1 cellular context compared by ENCODE assay signal in the genomic region with DNA sequence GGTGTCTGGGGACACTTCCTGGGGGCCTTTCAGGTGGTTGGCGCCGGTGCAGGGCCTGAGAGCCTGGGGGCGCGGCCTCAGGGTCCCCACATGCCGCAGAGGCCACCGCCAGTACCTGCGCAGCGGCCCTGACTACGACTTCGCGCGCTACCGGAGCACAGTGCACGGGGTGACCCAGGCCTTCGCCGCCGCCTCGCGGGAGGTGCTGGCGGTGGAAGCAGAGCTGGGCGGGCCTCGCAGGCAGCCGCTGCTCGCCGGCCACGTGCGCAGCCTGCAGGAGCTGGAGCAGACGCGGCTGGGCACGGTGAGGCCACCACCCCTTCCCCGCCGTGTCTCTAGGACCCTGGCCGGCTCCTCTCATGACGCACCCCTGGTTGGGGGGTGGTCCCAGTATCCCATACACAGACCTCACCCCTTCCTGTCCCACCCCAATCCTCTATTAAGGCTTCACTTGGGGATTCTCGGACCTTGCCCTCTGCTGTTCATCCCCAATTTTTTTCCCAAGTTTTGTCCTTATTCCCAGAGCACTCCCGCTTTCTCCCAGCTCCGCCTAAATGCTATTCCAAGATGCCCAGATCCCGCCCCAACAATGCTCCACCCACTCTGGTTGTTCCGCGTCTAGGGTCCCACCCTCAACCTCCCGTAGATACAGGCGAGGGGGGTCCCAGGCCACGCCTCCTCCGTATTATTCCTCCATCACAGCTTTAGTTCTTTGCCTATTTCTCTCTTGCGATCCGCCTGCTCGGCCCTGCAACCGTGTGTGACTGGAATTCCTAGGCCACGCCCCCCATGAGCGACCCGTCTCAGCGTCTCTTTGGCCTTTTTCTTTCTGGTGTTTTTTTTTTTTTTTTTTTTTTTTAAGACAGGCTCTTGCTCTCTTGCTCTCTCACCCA.
TF ChIP-seq lines count a peak whose summit lies in the region.

No MANE protein-coding gene starts in this region.

TF ChIP-seq in HepG2, 621 proteins besides CTCF, POLR2A, EP300 and RAD21 (continued from another document and continues in another):
- TF ChIP-seq JUND (CRISPR knock-in tag; IDR thresholded peaks at IDR 0.05): peak; percentile 71; the same call in 1 of the 2 replicates
- TF ChIP-seq MZF1 (CRISPR knock-in tag; IDR thresholded peaks at IDR 0.05; ENCODE audit: borderline replicate concordance): no peak
- TF ChIP-seq, protein P1, sequence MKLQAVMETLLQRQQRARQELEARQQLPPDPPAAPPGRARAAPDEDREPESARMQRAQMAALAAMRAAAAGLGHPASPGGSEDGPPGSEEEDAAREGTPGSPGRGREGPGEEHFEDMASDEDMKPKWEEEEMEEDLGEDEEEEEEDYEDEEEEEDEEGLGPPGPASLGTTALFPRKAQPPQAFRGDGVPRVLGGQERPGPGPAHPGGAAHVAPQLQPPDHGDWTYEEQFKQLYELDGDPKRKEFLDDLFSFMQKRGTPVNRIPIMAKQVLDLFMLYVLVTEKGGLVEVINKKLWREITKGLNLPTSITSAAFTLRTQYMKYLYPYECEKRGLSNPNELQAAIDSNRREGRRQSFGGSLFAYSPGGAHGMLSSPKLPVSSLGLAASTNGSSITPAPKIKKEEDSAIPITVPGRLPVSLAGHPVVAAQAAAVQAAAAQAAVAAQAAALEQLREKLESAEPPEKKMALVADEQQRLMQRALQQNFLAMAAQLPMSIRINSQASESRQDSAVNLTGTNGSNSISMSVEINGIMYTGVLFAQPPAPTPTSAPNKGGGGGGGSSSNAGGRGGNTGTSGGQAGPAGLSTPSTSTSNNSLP (IDR thresholded peaks at IDR 0.05; ENCODE audit: low read depth, low read length): no peak
- TF ChIP-seq, protein P2, sequence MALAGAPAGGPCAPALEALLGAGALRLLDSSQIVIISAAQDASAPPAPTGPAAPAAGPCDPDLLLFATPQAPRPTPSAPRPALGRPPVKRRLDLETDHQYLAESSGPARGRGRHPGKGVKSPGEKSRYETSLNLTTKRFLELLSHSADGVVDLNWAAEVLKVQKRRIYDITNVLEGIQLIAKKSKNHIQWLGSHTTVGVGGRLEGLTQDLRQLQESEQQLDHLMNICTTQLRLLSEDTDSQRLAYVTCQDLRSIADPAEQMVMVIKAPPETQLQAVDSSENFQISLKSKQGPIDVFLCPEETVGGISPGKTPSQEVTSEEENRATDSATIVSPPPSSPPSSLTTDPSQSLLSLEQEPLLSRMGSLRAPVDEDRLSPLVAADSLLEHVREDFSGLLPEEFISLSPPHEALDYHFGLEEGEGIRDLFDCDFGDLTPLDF (CRISPR knock-in tag; IDR thresholded peaks at IDR 0.05): peak; percentile 83
- no peak for TF ChIP-seq PPARG (CRISPR knock-in tag; conservative IDR thresholded peaks at IDR 0.05)
- TF ChIP-seq CHD2 (IDR thresholded peaks at IDR 0.05; ENCODE audit: low read depth, low read length): peak; percentile 78
- no peak for TF ChIP-seq HMG20A (CRISPR knock-in tag; IDR thresholded peaks at IDR 0.05; ENCODE audit: borderline replicate concordance)
- 0 out of 2 replicates have a peak, but pooled peaks have one; percentile 94 for TF ChIP-seq ZNF674 (CRISPR knock-in tag; IDR thresholded peaks at IDR 0.05; ENCODE audit: low read depth)
- TF ChIP-seq KLF15 (CRISPR knock-in tag; IDR thresholded peaks at IDR 0.05; ENCODE audit: borderline replicate concordance): peak; percentile 45; the same call in 1 of the 2 replicates
- no peak for TF ChIP-seq GPN1 (CRISPR knock-in tag; IDR thresholded peaks at IDR 0.05; ENCODE audit: borderline replicate concordance)
- peak; percentile 88; the same call in 1 of the 2 replicates for TF ChIP-seq RFXAP (CRISPR knock-in tag; IDR thresholded peaks at IDR 0.05; ENCODE audit: borderline replicate concordance)
- 0 out of 2 replicates have a peak, but pooled peaks have one; percentile 27 for TF ChIP-seq HNF4A (CRISPR knock-in tag; IDR thresholded peaks at IDR 0.05)
- no peak; the same call in 1 of the 2 replicates for TF ChIP-seq STAG1 (CRISPR knock-in tag; IDR thresholded peaks at IDR 0.05)
- TF ChIP-seq RFX3 (CRISPR knock-in tag; IDR thresholded peaks at IDR 0.05): no peak
- TF ChIP-seq EEA1 (CRISPR knock-in tag; IDR thresholded peaks at IDR 0.05; ENCODE audit: borderline replicate concordance): peak; percentile 95
- TF ChIP-seq ZNF432 (CRISPR knock-in tag; IDR thresholded peaks at IDR 0.05; ENCODE audit: borderline replicate concordance): no peak
- TF ChIP-seq ZNF441 (CRISPR knock-in tag; IDR thresholded peaks at IDR 0.05; ENCODE audit: borderline replicate concordance): peak; percentile 66; the same call in 1 of the 2 replicates
- TF ChIP-seq RXRA (CRISPR knock-in tag; IDR thresholded peaks at IDR 0.05): no peak
- TF ChIP-seq ZNF543 (CRISPR knock-in tag; IDR thresholded peaks at IDR 0.05): peak; percentile 89
- TF ChIP-seq ZNF329 (CRISPR knock-in tag; IDR thresholded peaks at IDR 0.05; ENCODE audit: low read depth): peak; percentile 84
- peak; percentile 95 for TF ChIP-seq ZNF232 (CRISPR knock-in tag; IDR thresholded peaks at IDR 0.05; ENCODE audit: borderline replicate concordance)
- TF ChIP-seq KDM5B (CRISPR knock-in tag; IDR thresholded peaks at IDR 0.05; ENCODE audit: borderline replicate concordance): peak; percentile 96
- peak; percentile 85 for TF ChIP-seq ZNF747 (CRISPR knock-in tag; IDR thresholded peaks at IDR 0.05; ENCODE audit: borderline replicate concordance)
- TF ChIP-seq, protein P3, sequence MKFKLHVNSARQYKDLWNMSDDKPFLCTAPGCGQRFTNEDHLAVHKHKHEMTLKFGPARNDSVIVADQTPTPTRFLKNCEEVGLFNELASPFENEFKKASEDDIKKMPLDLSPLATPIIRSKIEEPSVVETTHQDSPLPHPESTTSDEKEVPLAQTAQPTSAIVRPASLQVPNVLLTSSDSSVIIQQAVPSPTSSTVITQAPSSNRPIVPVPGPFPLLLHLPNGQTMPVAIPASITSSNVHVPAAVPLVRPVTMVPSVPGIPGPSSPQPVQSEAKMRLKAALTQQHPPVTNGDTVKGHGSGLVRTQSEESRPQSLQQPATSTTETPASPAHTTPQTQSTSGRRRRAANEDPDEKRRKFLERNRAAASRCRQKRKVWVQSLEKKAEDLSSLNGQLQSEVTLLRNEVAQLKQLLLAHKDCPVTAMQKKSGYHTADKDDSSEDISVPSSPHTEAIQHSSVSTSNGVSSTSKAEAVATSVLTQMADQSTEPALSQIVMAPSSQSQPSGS (CRISPR knock-in tag; IDR thresholded peaks at IDR 0.05): peak; percentile 42; the same call in 1 of the 2 replicates
- TF ChIP-seq POGZ (CRISPR knock-in tag; IDR thresholded peaks at IDR 0.05): no peak
- no peak; the same call in none of the 2 replicates for TF ChIP-seq PAF1 (CRISPR knock-in tag; IDR thresholded peaks at IDR 0.05)
- TF ChIP-seq ZNF484 (CRISPR knock-in tag; IDR thresholded peaks at IDR 0.05; ENCODE audit: borderline replicate concordance, low read depth): 0 out of 2 replicates have a peak, but pooled peaks have one; percentile 65
- TF ChIP-seq HES4 (CRISPR knock-in tag; IDR thresholded peaks at IDR 0.05; ENCODE audit: borderline replicate concordance): peak; percentile 100
- peak; percentile 91 for TF ChIP-seq ZNF766 (CRISPR knock-in tag; IDR thresholded peaks at IDR 0.05; ENCODE audit: borderline replicate concordance)
- TF ChIP-seq TSC22D2 (CRISPR knock-in tag; IDR thresholded peaks at IDR 0.05; ENCODE audit: borderline replicate concordance): peak; percentile 91; the same call in 1 of the 2 replicates
- TF ChIP-seq, protein P4, sequence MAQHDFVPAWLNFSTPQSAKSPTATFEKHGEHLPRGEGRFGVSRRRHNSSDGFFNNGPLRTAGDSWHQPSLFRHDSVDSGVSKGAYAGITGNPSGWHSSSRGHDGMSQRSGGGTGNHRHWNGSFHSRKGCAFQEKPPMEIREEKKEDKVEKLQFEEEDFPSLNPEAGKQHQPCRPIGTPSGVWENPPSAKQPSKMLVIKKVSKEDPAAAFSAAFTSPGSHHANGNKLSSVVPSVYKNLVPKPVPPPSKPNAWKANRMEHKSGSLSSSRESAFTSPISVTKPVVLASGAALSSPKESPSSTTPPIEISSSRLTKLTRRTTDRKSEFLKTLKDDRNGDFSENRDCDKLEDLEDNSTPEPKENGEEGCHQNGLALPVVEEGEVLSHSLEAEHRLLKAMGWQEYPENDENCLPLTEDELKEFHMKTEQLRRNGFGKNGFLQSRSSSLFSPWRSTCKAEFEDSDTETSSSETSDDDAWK (CRISPR knock-in tag; IDR thresholded peaks at IDR 0.05): no peak
- TF ChIP-seq MED13 (CRISPR knock-in tag; IDR thresholded peaks at IDR 0.05): peak; percentile 82; the same call in 1 of the 2 replicates
- TF ChIP-seq, protein P5, sequence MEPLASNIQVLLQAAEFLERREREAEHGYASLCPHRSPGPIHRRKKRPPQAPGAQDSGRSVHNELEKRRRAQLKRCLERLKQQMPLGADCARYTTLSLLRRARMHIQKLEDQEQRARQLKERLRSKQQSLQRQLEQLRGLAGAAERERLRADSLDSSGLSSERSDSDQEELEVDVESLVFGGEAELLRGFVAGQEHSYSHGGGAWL (CRISPR knock-in tag; IDR thresholded peaks at IDR 0.05): peak; percentile 96
- TF ChIP-seq NFKB2 (CRISPR knock-in tag; IDR thresholded peaks at IDR 0.05; ENCODE audit: borderline replicate concordance): peak; percentile 97
- TF ChIP-seq, protein P6, sequence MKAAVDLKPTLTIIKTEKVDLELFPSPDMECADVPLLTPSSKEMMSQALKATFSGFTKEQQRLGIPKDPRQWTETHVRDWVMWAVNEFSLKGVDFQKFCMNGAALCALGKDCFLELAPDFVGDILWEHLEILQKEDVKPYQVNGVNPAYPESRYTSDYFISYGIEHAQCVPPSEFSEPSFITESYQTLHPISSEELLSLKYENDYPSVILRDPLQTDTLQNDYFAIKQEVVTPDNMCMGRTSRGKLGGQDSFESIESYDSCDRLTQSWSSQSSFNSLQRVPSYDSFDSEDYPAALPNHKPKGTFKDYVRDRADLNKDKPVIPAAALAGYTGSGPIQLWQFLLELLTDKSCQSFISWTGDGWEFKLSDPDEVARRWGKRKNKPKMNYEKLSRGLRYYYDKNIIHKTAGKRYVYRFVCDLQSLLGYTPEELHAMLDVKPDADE (CRISPR knock-in tag; IDR thresholded peaks at IDR 0.05): peak; percentile 97
- TF ChIP-seq, protein P7, sequence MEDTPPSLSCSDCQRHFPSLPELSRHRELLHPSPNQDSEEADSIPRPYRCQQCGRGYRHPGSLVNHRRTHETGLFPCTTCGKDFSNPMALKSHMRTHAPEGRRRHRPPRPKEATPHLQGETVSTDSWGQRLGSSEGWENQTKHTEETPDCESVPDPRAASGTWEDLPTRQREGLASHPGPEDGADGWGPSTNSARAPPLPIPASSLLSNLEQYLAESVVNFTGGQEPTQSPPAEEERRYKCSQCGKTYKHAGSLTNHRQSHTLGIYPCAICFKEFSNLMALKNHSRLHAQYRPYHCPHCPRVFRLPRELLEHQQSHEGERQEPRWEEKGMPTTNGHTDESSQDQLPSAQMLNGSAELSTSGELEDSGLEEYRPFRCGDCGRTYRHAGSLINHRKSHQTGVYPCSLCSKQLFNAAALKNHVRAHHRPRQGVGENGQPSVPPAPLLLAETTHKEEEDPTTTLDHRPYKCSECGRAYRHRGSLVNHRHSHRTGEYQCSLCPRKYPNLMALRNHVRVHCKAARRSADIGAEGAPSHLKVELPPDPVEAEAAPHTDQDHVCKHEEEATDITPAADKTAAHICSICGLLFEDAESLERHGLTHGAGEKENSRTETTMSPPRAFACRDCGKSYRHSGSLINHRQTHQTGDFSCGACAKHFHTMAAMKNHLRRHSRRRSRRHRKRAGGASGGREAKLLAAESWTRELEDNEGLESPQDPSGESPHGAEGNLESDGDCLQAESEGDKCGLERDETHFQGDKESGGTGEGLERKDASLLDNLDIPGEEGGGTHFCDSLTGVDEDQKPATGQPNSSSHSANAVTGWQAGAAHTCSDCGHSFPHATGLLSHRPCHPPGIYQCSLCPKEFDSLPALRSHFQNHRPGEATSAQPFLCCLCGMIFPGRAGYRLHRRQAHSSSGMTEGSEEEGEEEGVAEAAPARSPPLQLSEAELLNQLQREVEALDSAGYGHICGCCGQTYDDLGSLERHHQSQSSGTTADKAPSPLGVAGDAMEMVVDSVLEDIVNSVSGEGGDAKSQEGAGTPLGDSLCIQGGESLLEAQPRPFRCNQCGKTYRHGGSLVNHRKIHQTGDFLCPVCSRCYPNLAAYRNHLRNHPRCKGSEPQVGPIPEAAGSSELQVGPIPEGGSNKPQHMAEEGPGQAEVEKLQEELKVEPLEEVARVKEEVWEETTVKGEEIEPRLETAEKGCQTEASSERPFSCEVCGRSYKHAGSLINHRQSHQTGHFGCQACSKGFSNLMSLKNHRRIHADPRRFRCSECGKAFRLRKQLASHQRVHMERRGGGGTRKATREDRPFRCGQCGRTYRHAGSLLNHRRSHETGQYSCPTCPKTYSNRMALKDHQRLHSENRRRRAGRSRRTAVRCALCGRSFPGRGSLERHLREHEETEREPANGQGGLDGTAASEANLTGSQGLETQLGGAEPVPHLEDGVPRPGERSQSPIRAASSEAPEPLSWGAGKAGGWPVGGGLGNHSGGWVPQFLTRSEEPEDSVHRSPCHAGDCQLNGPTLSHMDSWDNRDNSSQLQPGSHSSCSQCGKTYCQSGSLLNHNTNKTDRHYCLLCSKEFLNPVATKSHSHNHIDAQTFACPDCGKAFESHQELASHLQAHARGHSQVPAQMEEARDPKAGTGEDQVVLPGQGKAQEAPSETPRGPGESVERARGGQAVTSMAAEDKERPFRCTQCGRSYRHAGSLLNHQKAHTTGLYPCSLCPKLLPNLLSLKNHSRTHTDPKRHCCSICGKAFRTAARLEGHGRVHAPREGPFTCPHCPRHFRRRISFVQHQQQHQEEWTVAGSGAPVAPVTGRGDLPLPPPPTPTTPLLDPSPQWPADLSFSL (CRISPR knock-in tag; IDR thresholded peaks at IDR 0.05): peak; percentile 56; the same call in 1 of the 2 replicates
- TF ChIP-seq HDAC6 (IDR thresholded peaks at IDR 0.05; ENCODE audit: low read depth, low read length): no peak
- peak; percentile 53; the same call in 1 of the 2 replicates for TF ChIP-seq AHR (CRISPR knock-in tag; IDR thresholded peaks at IDR 0.05)
- TF ChIP-seq, protein P8, sequence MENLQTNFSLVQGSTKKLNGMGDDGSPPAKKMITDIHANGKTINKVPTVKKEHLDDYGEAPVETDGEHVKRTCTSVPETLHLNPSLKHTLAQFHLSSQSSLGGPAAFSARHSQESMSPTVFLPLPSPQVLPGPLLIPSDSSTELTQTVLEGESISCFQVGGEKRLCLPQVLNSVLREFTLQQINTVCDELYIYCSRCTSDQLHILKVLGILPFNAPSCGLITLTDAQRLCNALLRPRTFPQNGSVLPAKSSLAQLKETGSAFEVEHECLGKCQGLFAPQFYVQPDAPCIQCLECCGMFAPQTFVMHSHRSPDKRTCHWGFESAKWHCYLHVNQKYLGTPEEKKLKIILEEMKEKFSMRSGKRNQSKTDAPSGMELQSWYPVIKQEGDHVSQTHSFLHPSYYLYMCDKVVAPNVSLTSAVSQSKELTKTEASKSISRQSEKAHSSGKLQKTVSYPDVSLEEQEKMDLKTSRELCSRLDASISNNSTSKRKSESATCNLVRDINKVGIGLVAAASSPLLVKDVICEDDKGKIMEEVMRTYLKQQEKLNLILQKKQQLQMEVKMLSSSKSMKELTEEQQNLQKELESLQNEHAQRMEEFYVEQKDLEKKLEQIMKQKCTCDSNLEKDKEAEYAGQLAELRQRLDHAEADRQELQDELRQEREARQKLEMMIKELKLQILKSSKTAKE (CRISPR knock-in tag; IDR thresholded peaks at IDR 0.05; ENCODE audit: borderline replicate concordance): 0 out of 2 replicates have a peak, but pooled peaks have one; percentile 9
- peak; percentile 96 for TF ChIP-seq NR1H2 (CRISPR knock-in tag; IDR thresholded peaks at IDR 0.05; ENCODE audit: borderline replicate concordance, low read depth)
- no peak for TF ChIP-seq ZFP36L2 (CRISPR knock-in tag; IDR thresholded peaks at IDR 0.05)
- TF ChIP-seq TAF1 (CRISPR knock-in tag; IDR thresholded peaks at IDR 0.05): no peak; the same call in 1 of the 2 replicates
- peak; percentile 33; the same call in 1 of the 2 replicates for TF ChIP-seq ERF (CRISPR knock-in tag; IDR thresholded peaks at IDR 0.05)
- TF ChIP-seq ZFAT (CRISPR knock-in tag; conservative IDR thresholded peaks at IDR 0.05): peak; percentile 89
